27 cellular contexts compared by ENCODE assay signal in genomic region chr17:66645259-66645658, GRCh38.
"Had no signal": no experiment of that assay in that cellular context is flagged by ENCODE, and none has a peak within 500 bp of the region (broad histone marks: within the 10 kb centered on the region; RNA-seq: fewer than 3 reads in every experiment).

No MANE protein-coding gene starts in this region.

- H3K36me3 ChIP-seq: neural progenitor cell, neutrophil, ovary, right atrium auricular region, vagina had no signal

- H3K9me3 ChIP-seq: left lung, lower lobe of right lung, neutrophil, ovary, right atrium auricular region, right lobe of liver, tibial nerve, upper lobe of left lung, vagina had no signal

- DNase-seq: immature natural killer cell; kidney; left colon; left lung; lower lobe of right lung; mammary epithelial cell; mesenchymal stem cell; naive thymus-derived CD8-positive, alpha-beta T cell; occipital lobe; ovary; right lobe of liver; stimulated activated CD4-positive, alpha-beta T cell treated with anti-CD3 and anti-CD28 coated beads, Interleukin-1b, Interleukin-23, amount 100 ng/mL, for 48 hours; stimulated activated CD4-positive, alpha-beta T cell treated with anti-CD3 and anti-CD28 coated beads, Interleukin-2, amount 100 ng/mL, for 48 hours; stimulated activated CD4-positive, alpha-beta T cell treated with anti-CD3 and anti-CD28 coated beads, Interleukin-4, amount 100 ng/mL, for 4 hours; stimulated activated CD8-positive, alpha-beta memory T cell treated with anti-CD3 and anti-CD28 coated beads, Interleukin-4, amount 100 ng/mL, for 48 hours; stimulated activated naive B cell treated with anti-CD40 and anti-IgM and Interleukin-4, amounts not matched to agents 10 μg/mL and 1 μg/mL and 100 μg/mL, for 72 hours; substantia nigra; upper lobe of left lung had no signal

- H3K27ac Mint-ChIP-seq: immature natural killer cell; neural progenitor cell; progenitor cell of endocrine pancreas; stimulated activated naive B cell treated with anti-CD40 and anti-IgM and Interleukin-4, amounts not matched to agents 10 μg/mL and 1 μg/mL and 100 μg/mL, for 72 hours; stimulated activated naive CD8-positive, alpha-beta T cell treated with anti-CD3 and anti-CD28 coated beads, Interleukin-15, Interleukin-2, amounts not matched to agents 100 ng/mL and 50 ng/mL, for 24 hours had no signal

- ATAC-seq: left colon; left lung; lower lobe of right lung; naive thymus-derived CD8-positive, alpha-beta T cell; stimulated activated naive B cell treated with anti-CD40 and anti-IgM and Interleukin-4, amounts not matched to agents 10 μg/mL and 1 μg/mL and 100 μg/mL, for 72 hours had no signal

- H3K4me1 Mint-ChIP-seq: stimulated activated naive B cell treated with anti-CD40 and anti-IgM and Interleukin-4, amounts not matched to agents 10 μg/mL and 1 μg/mL and 100 μg/mL, for 72 hours had no signal

- H3K36me3 Mint-ChIP-seq: stimulated activated naive B cell treated with anti-CD40 and anti-IgM and Interleukin-4, amounts not matched to agents 10 μg/mL and 1 μg/mL and 100 μg/mL, for 72 hours had no signal

- H3K9ac ChIP-seq: neural progenitor cell had no signal

- H3K4me1 ChIP-seq: left lung, lower lobe of right lung, neural progenitor cell, right atrium auricular region, right lobe of liver, upper lobe of left lung, vagina had no signal

- H2AFZ ChIP-seq: neural progenitor cell had no signal

- H3K4me3 Mint-ChIP-seq: immature natural killer cell; nephron; neural progenitor cell; stimulated activated naive B cell treated with anti-CD40 and anti-IgM and Interleukin-4, amounts not matched to agents 10 μg/mL and 1 μg/mL and 100 μg/mL, for 72 hours; stimulated activated naive CD8-positive, alpha-beta T cell treated with anti-CD3 and anti-CD28 coated beads, Interleukin-15, Interleukin-2, amounts not matched to agents 100 ng/mL and 50 ng/mL, for 24 hours had no signal

- H3K27ac ChIP-seq: left lung, lower lobe of right lung, neural progenitor cell, neutrophil, ovary, right atrium auricular region, right lobe of liver, upper lobe of left lung, vagina had no signal

- H3K4me3 ChIP-seq: left lung, lower lobe of right lung, neural progenitor cell, ovary, right atrium auricular region, right lobe of liver, smooth muscle cell, tibial nerve, upper lobe of left lung, vagina had no signal

- H3K4me2 ChIP-seq: neural progenitor cell, smooth muscle cell had no signal

- H3K9me3 Mint-ChIP-seq: immature natural killer cell; nephron; neural progenitor cell; stimulated activated naive B cell treated with anti-CD40 and anti-IgM and Interleukin-4, amounts not matched to agents 10 μg/mL and 1 μg/mL and 100 μg/mL, for 72 hours; stimulated activated naive CD8-positive, alpha-beta T cell treated with anti-CD3 and anti-CD28 coated beads, Interleukin-15, Interleukin-2, amounts not matched to agents 100 ng/mL and 50 ng/mL, for 24 hours had no signal

- H3K27me3 Mint-ChIP-seq: naive thymus-derived CD8-positive, alpha-beta T cell; progenitor cell of endocrine pancreas; stimulated activated naive CD8-positive, alpha-beta T cell treated with anti-CD3 and anti-CD28 coated beads, Interleukin-15, Interleukin-2, amounts not matched to agents 100 ng/mL and 50 ng/mL, for 24 hours had no signal

- H3K27me3 ChIP-seq: left lung, neural progenitor cell, neutrophil, ovary, right atrium auricular region, right lobe of liver, tibial nerve, upper lobe of left lung, vagina had no signal
